ENCODE assay signal across 18 cellular contexts in the genomic region with DNA sequence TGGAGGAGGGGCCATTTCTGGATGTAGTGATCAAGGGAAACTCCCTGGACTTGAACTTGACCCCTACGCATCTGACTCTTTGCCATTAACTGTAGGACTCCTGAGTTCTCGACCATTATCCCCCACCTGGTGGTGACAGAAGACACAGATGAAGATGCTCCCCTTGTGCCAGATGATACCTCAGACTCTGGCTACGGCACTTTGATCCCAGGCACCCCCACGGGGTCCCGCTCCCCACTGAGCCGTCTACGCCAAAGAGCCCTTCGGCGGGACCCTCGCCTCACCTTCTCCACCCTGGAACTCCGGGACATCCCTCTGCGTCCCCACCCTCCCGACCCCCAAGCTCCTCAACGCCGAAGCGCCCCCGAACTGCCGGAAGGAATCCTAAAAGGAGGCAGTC. TPM values are rescaled to one million over a fixed set of nuclear protein-coding genes. Genes with fewer than 3 reads are reported as not detected.
DNase-seq lines count a peak whose midpoint lies in the region; ATAC-seq, FAIRE-seq and TF ChIP-seq lines count a peak whose summit lies in the region.
"Had no signal": no experiment of that assay in that cellular context is flagged by ENCODE, and none has a peak within 500 bp of the region (broad histone marks: within the 10 kb centered on the region; RNA-seq: fewer than 3 reads in every experiment).

No MANE protein-coding gene starts in this region.

- H4K20me1 ChIP-seq in endothelial cell of umbilical vein (replicated peaks; ENCODE audit: control insufficient read depth, extremely low read depth, insufficient read depth, low read length) (no peaks in the 10 kb centered on the region), Karpas-422 (ENCODE audit: insufficient read depth, low read depth, low read length) (peaks cover 41% of the 10 kb centered on the region)

- TF ChIP-seq CTCF in breast epithelium (IDR thresholded peaks at IDR 0.05) (no peak), MCF 10A (IDR thresholded peaks at IDR 0.05; ENCODE audit: unreplicated experiment) (no peak), endothelial cell of umbilical vein (IDR thresholded peaks at IDR 0.05; ENCODE audit: extremely low read depth in 1 of 2, insufficient read depth in 1 of 2, low read depth in 1 of 2, low read length in 2 of 2) (no peak), neutrophil (IDR thresholded peaks at IDR 0.05) (no peak), upper lobe of left lung (IDR thresholded peaks at IDR 0.05) (no peak), BE2C (IDR thresholded peaks at IDR 0.05; ENCODE audit: low read depth, low read length) (no peak)

- peaks cover 39% of the 10 kb centered on the region for H3K4me1 Mint-ChIP-seq in MCF 10A (ENCODE audit: insufficient read depth, unreplicated experiment)

- H3K27ac Mint-ChIP-seq in MCF 10A (ENCODE audit: low read depth, unreplicated experiment), result no peak overlapping the region
- H3K27ac Mint-ChIP-seq: stimulated activated naive B cell treated with anti-CD40 and anti-IgM and Interleukin-4, amounts not matched to agents 10 μg/mL and 1 μg/mL and 100 μg/mL, for 72 hours had no signal

- no peak for TF ChIP-seq POLR2A in breast epithelium (IDR thresholded peaks at IDR 0.05)
- peak; percentile 14 for TF ChIP-seq POLR2A in endothelial cell of umbilical vein (IDR thresholded peaks at IDR 0.05; ENCODE audit: low read depth, low read length)
- no peak for TF ChIP-seq POLR2A in upper lobe of left lung (IDR thresholded peaks at IDR 0.05)

- no peaks in the 10 kb centered on the region for H3K27me3 Mint-ChIP-seq in MCF 10A (ENCODE audit: insufficient read depth, unreplicated experiment)

- no peaks in the 10 kb centered on the region for H3K9me3 Mint-ChIP-seq in MCF 10A (ENCODE audit: unreplicated experiment)
- H3K9me3 Mint-ChIP-seq: stimulated activated naive B cell treated with anti-CD40 and anti-IgM and Interleukin-4, amounts not matched to agents 10 μg/mL and 1 μg/mL and 100 μg/mL, for 72 hours had no signal

- H3K9me1 ChIP-seq in endothelial cell of umbilical vein (replicated peaks; ENCODE audit: control insufficient read depth, extremely low read depth, insufficient read depth, low read length), result no peaks in the 10 kb centered on the region

- no peak for FAIRE-seq in endothelial cell of umbilical vein (lab: Jason Lieb, UNC)

- dilution Hi-C loops in endothelial cell of umbilical vein (cut with MboI; ENCODE audit: extremely low pct_ligation_motif_present, low sequenced_read_pairs), result no loop called here

- H3K9me3 ChIP-seq in breast epithelium (no peaks in the 10 kb centered on the region), endothelial cell of umbilical vein (replicated peaks; ENCODE audit: control insufficient read depth, insufficient read depth, low read length) (no peaks in the 10 kb centered on the region), neutrophil (peaks cover 5% of the 10 kb centered on the region), upper lobe of left lung (no peaks in the 10 kb centered on the region), BE2C (no peaks in the 10 kb centered on the region), Karpas-422 (ENCODE audit: low read length) (no peaks in the 10 kb centered on the region)

- WGBS in upper lobe of left lung, 2 donors, result 83 to 88% methylated on average over 18 of the region's 18 CpGs

- H3K4me2 ChIP-seq in endothelial cell of umbilical vein (ENCODE audit: insufficient read depth, low read length), result no peak overlapping the region
- no peak overlapping the region for H3K4me2 ChIP-seq in Karpas-422 (ENCODE audit: low read depth, low read length, poor library complexity, severe bottlenecking)

- H3K27me3 ChIP-seq in breast epithelium (no peaks in the 10 kb centered on the region), endothelial cell of umbilical vein (ENCODE audit: control insufficient read depth in 2 of 2, insufficient read depth in 2 of 2, low read length in 2 of 2) (no peaks in the 10 kb centered on the region), neutrophil (no peaks in the 10 kb centered on the region), upper lobe of left lung (no peaks in the 10 kb centered on the region), BE2C (no peaks in the 10 kb centered on the region), Karpas-422 (ENCODE audit: low read length) (no peaks in the 10 kb centered on the region)

- POLR2A ChIA-PET in MCF 10A (lab: Yijun Ruan, JAX), result interaction anchor here (1.0 to 3.3 kb wide), 7 partner anchors 8 to 50 kb away, joined by 4 to 26 read pairs (median 5); no protein-coding TSS in a partner anchor
- POLR2A ChIA-PET in endothelial cell of umbilical vein (lab: Charles Lee), result no interaction called here

- intact Hi-C loops in breast epithelium (cut with DNase I; ENCODE audit: low total_unique reads) (no loop called here), MCF 10A (cut with micrococcal nuclease) (no loop called here), endothelial cell of umbilical vein (cut with micrococcal nuclease) (no loop called here)

- no peaks in the 10 kb centered on the region for H3K9me2 ChIP-seq in Karpas-422 (replicated peaks; ENCODE audit: insufficient read depth, low read length)

- H2AFZ ChIP-seq in endothelial cell of umbilical vein (ENCODE audit: low read depth, low read length) (no peak overlapping the region), Karpas-422 (ENCODE audit: low read length) (no peak overlapping the region)

- no peak for ATAC-seq in upper lobe of left lung (ENCODE audit: low FRiP score in 2 of 2)
- ATAC-seq: stimulated activated naive B cell treated with anti-CD40 and anti-IgM and Interleukin-4, amounts not matched to agents 10 μg/mL and 1 μg/mL and 100 μg/mL, for 72 hours had no signal

- DNase-seq in breast epithelium (ENCODE audit: low spot score in 2 of 2) (no peak), MCF 10A (ENCODE audit: unreplicated experiment) (no peak), endothelial cell of umbilical vein (ENCODE audit: low read depth, low spot score) (no peak), upper lobe of left lung (peak in 1 of 2 donors; percentile 55), BE2C (no peak), pons (ENCODE audit: low spot score) (no peak), Karpas-422 (no peak)
- DNase-seq: activated CD4-positive, CD25-positive, alpha-beta regulatory T cell; activated CD8-positive, alpha-beta memory T cell treated with anti-CD3 and anti-CD28 coated beads, Interleukin-2, amount 50 U/mL, for 48 hours; amygdala; cortex of kidney; NCI-H1105 treated with DMSO at 0.1 percent for 48 hours; NCI-H446 treated with DMSO at 0.1 percent for 48 hours; PC-3; stimulated activated CD4-positive, alpha-beta T cell treated with anti-CD3 and anti-CD28 coated beads, Interleukin-4, amount 100 ng/mL, for 24 hours; stimulated activated naive B cell treated with anti-CD40 and anti-IgM and Interleukin-4, amounts not matched to agents 10 μg/mL and 1 μg/mL and 100 μg/mL, for 72 hours; SW 1271 had no signal

- H3K4me3 Mint-ChIP-seq in MCF 10A (ENCODE audit: unreplicated experiment), result no peak overlapping the region
- H3K4me3 Mint-ChIP-seq: stimulated activated naive B cell treated with anti-CD40 and anti-IgM and Interleukin-4, amounts not matched to agents 10 μg/mL and 1 μg/mL and 100 μg/mL, for 72 hours had no signal

- CTCF ChIA-PET in MCF 10A (lab: Yijun Ruan, JAX) (interaction anchor here (0.7 to 1.1 kb wide), 3 partner anchors 14 to 39 kb away, joined by 3 to 8 read pairs (median 4); no protein-coding TSS in a partner anchor), endothelial cell of umbilical vein (lab: Charles Lee) (interaction anchor here (1.0 to 4.9 kb wide), 12 partner anchors 9 to 144 kb away, joined by 3 to 47 read pairs (median 6); a partner anchor contains a TSS)

- H3K36me3 Mint-ChIP-seq in MCF 10A (ENCODE audit: insufficient read depth, unreplicated experiment), result peaks cover 74% of the 10 kb centered on the region

- TF ChIP-seq EP300 in upper lobe of left lung (IDR thresholded peaks at IDR 0.05), result no peak

- H3K4me3 ChIP-seq in breast epithelium (peak overlapping the region in 2 of 3 donors; percentile 14 to 41), endothelial cell of umbilical vein (replicated peaks in 1 of 3; ENCODE audit: insufficient read depth in 1 of 3, low read depth in 1 of 3, low read length in 3 of 3) (no peak overlapping the region), neutrophil (ENCODE audit: low read depth in 1 of 2, low read length in 1 of 2) (no peak overlapping the region), upper lobe of left lung (no peak overlapping the region), BE2C (ENCODE audit: low read depth, low read length) (no peak overlapping the region), Karpas-422 (ENCODE audit: low read length) (no peak overlapping the region)

- BruUV-seq in MCF 10A (replicated peaks; lab: Mats Ljungman, UMichigan) (no TSS peak), endothelial cell of umbilical vein (replicated peaks; lab: Mats Ljungman, UMichigan) (no TSS peak)

- H3K9ac ChIP-seq in endothelial cell of umbilical vein (replicated peaks; ENCODE audit: extremely low read depth, insufficient read depth, low read length) (no peak overlapping the region), Karpas-422 (ENCODE audit: low read length) (no peak overlapping the region)

- H3K27ac ChIP-seq in breast epithelium (peak overlapping the region; percentile 56 to 82), endothelial cell of umbilical vein (ENCODE audit: insufficient read depth, low read depth, low read length) (no peak overlapping the region), neutrophil (peak overlapping the region; percentile 61), upper lobe of left lung (peak overlapping the region; percentile 52 to 85 (median 69)), Karpas-422 (ENCODE audit: low read length) (no peak overlapping the region)

- H3K79me2 ChIP-seq in endothelial cell of umbilical vein (ENCODE audit: control insufficient read depth, insufficient read depth, low read length) (peaks cover 10% of the 10 kb centered on the region), Karpas-422 (ENCODE audit: low read length) (no peaks in the 10 kb centered on the region)

- H3K4me1 ChIP-seq in breast epithelium (peaks cover 13 to 16% of the 10 kb centered on the region in 2 donors), endothelial cell of umbilical vein (ENCODE audit: control insufficient read depth, extremely low read depth, insufficient read depth, low read length) (peaks cover 34% of the 10 kb centered on the region), neutrophil (ENCODE audit: control insufficient read depth in 1 of 2, insufficient read depth in 1 of 2, low read depth in 1 of 2, low read length in 1 of 2) (peaks cover 37 to 40% of the 10 kb centered on the region in 2 experiments), upper lobe of left lung (peaks cover 55 to 87% (median 78%) of the 10 kb centered on the region in 4 donors), BE2C (peaks cover 12% of the 10 kb centered on the region), Karpas-422 (ENCODE audit: low read length) (peaks cover 47% of the 10 kb centered on the region)

- H3K36me3 ChIP-seq in breast epithelium, result peaks cover 14% of the 10 kb centered on the region
- peaks cover 26 to 35% of the 10 kb centered on the region in 2 experiments for H3K36me3 ChIP-seq in endothelial cell of umbilical vein (ENCODE audit: control insufficient read depth in 2 of 2, extremely low read depth in 1 of 2, insufficient read depth in 2 of 2, low read length in 2 of 2)
- H3K36me3 ChIP-seq in neutrophil, result peaks cover 79% of the 10 kb centered on the region
- H3K36me3 ChIP-seq in upper lobe of left lung, result peaks cover 37 to 63% (median 50%) of the 10 kb centered on the region in 4 donors
- no peaks in the 10 kb centered on the region for H3K36me3 ChIP-seq in BE2C
- no peaks in the 10 kb centered on the region for H3K36me3 ChIP-seq in Karpas-422 (ENCODE audit: insufficient read depth, low read length)

RNA-seq across cellular contexts. Expression of a gene that starts 14.7 kb away (rescaled TPM):
- total RNA-seq in breast epithelium (100 to 1,000 TPM; 232 to 256 (median 238) TPM), MCF 10A (2022) (103 and 110 TPM in 2 replicates), endothelial cell of umbilical vein (84.0 and 98.2 TPM in 2 replicates), upper lobe of left lung (100 to 1,000 TPM; 140 to 425 (median 202) TPM)
- 86.5 and 92.9 TPM in 2 replicates for polyA plus RNA-seq in endothelial cell of umbilical vein
- polyA plus RNA-seq in endothelial cell of umbilical vein (2011; cell fraction: cytosol; rRNA removed), result 83.7 and 84.0 TPM in 2 replicates
- 63.0 and 68.9 TPM in 2 replicates for polyA plus RNA-seq in endothelial cell of umbilical vein (2011; cell fraction: nucleus; rRNA removed)
- polyA plus RNA-seq in endothelial cell of umbilical vein (2012), result 101 and 108 TPM in 2 replicates
- 91.7 and 97.9 TPM in 2 replicates for polyA minus RNA-seq in endothelial cell of umbilical vein
- 65.3 TPM for polyA minus RNA-seq in endothelial cell of umbilical vein (2011; cell fraction: cytosol; rRNA and poly(A)+ RNA removed)
- polyA minus RNA-seq in endothelial cell of umbilical vein (2011; cell fraction: nucleus; rRNA and poly(A)+ RNA removed), result 58.5 and 60.2 TPM in 2 replicates
- 15.8 TPM for polyA plus RNA-seq in BE2C (2012; ENCODE audit: insufficient read depth, insufficient read length, low read depth)
- 0.72 TPM in 1 of 2 replicates, not detected in the other for total RNA-seq in Karpas-422 (2014; rRNA removed; shearing (Covaris generic); ENCODE audit: low replicate concordance)

RNA-seq across cellular contexts. Expression of a gene that starts 16.7 kb away (rescaled TPM):
- 10 to 100 TPM; 11.9 to 43.6 (median 42.4) TPM for total RNA-seq in breast epithelium
- total RNA-seq in MCF 10A (2022), result not detected in 2 replicates
- total RNA-seq in endothelial cell of umbilical vein, result 0.48 TPM in 1 of 2 replicates, not detected in the other
- polyA plus RNA-seq in endothelial cell of umbilical vein, result 0.11 and 0.12 TPM in 2 replicates
- 0.09 and 0.79 TPM in 2 replicates for polyA plus RNA-seq in endothelial cell of umbilical vein (2011; cell fraction: cytosol; rRNA removed)
- 0.04 TPM in 1 of 2 replicates, not detected in the other for polyA plus RNA-seq in endothelial cell of umbilical vein (2011; cell fraction: nucleus; rRNA removed)
- polyA plus RNA-seq in endothelial cell of umbilical vein (2012), result 0.14 and 0.50 TPM in 2 replicates
- not detected in 2 replicates for polyA minus RNA-seq in endothelial cell of umbilical vein
- polyA minus RNA-seq in endothelial cell of umbilical vein (2011; cell fraction: cytosol; rRNA and poly(A)+ RNA removed), result not detected
- not detected in 2 replicates for polyA minus RNA-seq in endothelial cell of umbilical vein (2011; cell fraction: nucleus; rRNA and poly(A)+ RNA removed)
- total RNA-seq in upper lobe of left lung, result 1 to 10 TPM in 5 of 6 donors, not detected in 1; 1.1 to 4.8 (median 2.1) TPM
- polyA plus RNA-seq in BE2C (2012; ENCODE audit: insufficient read depth, insufficient read length, low read depth), result 0.23 TPM
- not detected in 2 replicates for total RNA-seq in Karpas-422 (2014; rRNA removed; shearing (Covaris generic); ENCODE audit: low replicate concordance)

RNA-seq across cellular contexts. Expression of a gene that starts 48.2 kb away (rescaled TPM):
- total RNA-seq in breast epithelium (100 to 1,000 TPM in 1 of 3 donors, 10 to 100 TPM in 1, 1 to 10 TPM in 1; 1.3 to 175 (median 93.7) TPM), MCF 10A (2022) (136 and 139 TPM in 2 replicates), endothelial cell of umbilical vein (0.18 TPM in 1 of 2 replicates, not detected in the other), upper lobe of left lung (100 to 1,000 TPM; 153 to 594 (median 346) TPM)
- polyA plus RNA-seq in endothelial cell of umbilical vein, result 0.12 and 0.14 TPM in 2 replicates
- polyA plus RNA-seq in endothelial cell of umbilical vein (2011; cell fraction: cytosol; rRNA removed), result 0.03 TPM in 2 replicates
- polyA plus RNA-seq in endothelial cell of umbilical vein (2011; cell fraction: nucleus; rRNA removed), result 0.24 and 0.40 TPM in 2 replicates
- 0.24 TPM in 1 of 2 replicates, not detected in the other for polyA plus RNA-seq in endothelial cell of umbilical vein (2012)
- not detected in 2 replicates for polyA minus RNA-seq in endothelial cell of umbilical vein
- polyA minus RNA-seq in endothelial cell of umbilical vein (2011; cell fraction: cytosol; rRNA and poly(A)+ RNA removed), result 3.2 TPM
- polyA minus RNA-seq in endothelial cell of umbilical vein (2011; cell fraction: nucleus; rRNA and poly(A)+ RNA removed), result not detected in 2 replicates
- not detected for polyA plus RNA-seq in BE2C (2012; ENCODE audit: insufficient read depth, insufficient read length, low read depth)
- total RNA-seq in Karpas-422 (2014; rRNA removed; shearing (Covaris generic); ENCODE audit: low replicate concordance), result not detected in 2 replicates

RNA-seq across cellular contexts. Expression of a gene that starts 56.8 kb away (rescaled TPM):
- total RNA-seq in breast epithelium, result 100 to 1,000 TPM in 2 of 3 donors, 10 to 100 TPM in 1; 90.1 to 115 (median 108) TPM
- 158 and 169 TPM in 2 replicates for total RNA-seq in MCF 10A (2022)
- total RNA-seq in endothelial cell of umbilical vein, result 84.1 and 102 TPM in 2 replicates
- 70.7 and 82.2 TPM in 2 replicates for polyA plus RNA-seq in endothelial cell of umbilical vein
- 46.4 and 59.5 TPM in 2 replicates for polyA plus RNA-seq in endothelial cell of umbilical vein (2011; cell fraction: cytosol; rRNA removed)
- polyA plus RNA-seq in endothelial cell of umbilical vein (2011; cell fraction: nucleus; rRNA removed), result 47.3 TPM in 2 replicates
- polyA plus RNA-seq in endothelial cell of umbilical vein (2012), result 66.7 and 93.7 TPM in 2 replicates
- 15.6 and 26.2 TPM in 2 replicates for polyA minus RNA-seq in endothelial cell of umbilical vein
- polyA minus RNA-seq in endothelial cell of umbilical vein (2011; cell fraction: cytosol; rRNA and poly(A)+ RNA removed), result 33.2 TPM
- 17.9 and 21.2 TPM in 2 replicates for polyA minus RNA-seq in endothelial cell of umbilical vein (2011; cell fraction: nucleus; rRNA and poly(A)+ RNA removed)
- 100 to 1,000 TPM in 5 of 6 donors, 10 to 100 TPM in 1; 84.9 to 207 (median 150) TPM for total RNA-seq in upper lobe of left lung
- polyA plus RNA-seq in BE2C (2012; ENCODE audit: insufficient read depth, insufficient read length, low read depth), result 1.2 TPM
- total RNA-seq in Karpas-422 (2014; rRNA removed; shearing (Covaris generic); ENCODE audit: low replicate concordance), result not detected in 2 replicates

Comparison
In these comparisons a context has a peak if more than half of its experiments do, and no peak if none do; other contexts are left out.
1. H3K27ac ChIP-seq: peak in breast epithelium (2 of 2), neutrophil (single experiment) and upper lobe of left lung (4 of 4); none in endothelial cell of umbilical vein (single experiment) and Karpas-422 (single experiment).
2. H3K4me3 ChIP-seq: peak in breast epithelium (2 of 3); none in endothelial cell of umbilical vein (0 of 3), neutrophil (0 of 2), upper lobe of left lung (0 of 4), BE2C (single experiment) and Karpas-422 (single experiment).
3. RNA of a gene that starts 14.7 kb away (total RNA-seq): 232 to 256 TPM in breast epithelium, 140 to 425 TPM in upper lobe of left lung, 103 to 110 TPM in MCF 10A and 84.0 to 98.2 TPM in endothelial cell of umbilical vein; 0.72 TPM in Karpas-422; every median in the first group is over 10 times any median in the second.